9 cellular contexts compared by ENCODE assay signal in the genomic region with DNA sequence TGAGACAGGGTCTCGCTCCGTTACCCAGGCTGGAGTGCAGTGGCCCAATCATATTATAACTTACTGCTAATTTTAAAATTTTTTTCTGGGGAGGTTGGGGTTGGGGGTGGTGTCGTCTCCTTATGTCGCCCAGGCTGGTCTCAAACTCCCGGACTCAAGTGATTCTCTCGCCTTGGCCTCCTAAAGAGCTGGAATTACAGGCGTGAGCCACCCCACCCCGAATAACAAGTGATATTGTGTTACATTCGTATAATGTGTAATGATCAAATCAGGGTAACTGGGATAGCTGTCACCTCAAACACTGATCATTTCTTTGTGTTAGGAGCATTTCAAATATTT. TPM values are rescaled to one million over a fixed set of nuclear protein-coding genes. Genes with fewer than 3 reads are reported as not detected.
DNase-seq lines count a peak whose midpoint lies in the region; ATAC-seq, FAIRE-seq and TF ChIP-seq lines count a peak whose summit lies in the region.
"Had no signal": no experiment of that assay in that cellular context is flagged by ENCODE, and none has a peak within 500 bp of the region (broad histone marks: within the 10 kb centered on the region; RNA-seq: fewer than 3 reads in every experiment).

No MANE protein-coding gene starts in this region.

- no peaks in the 10 kb centered on the region for H3K79me2 ChIP-seq in HCT116 (ENCODE audit: insufficient read depth, low read length)
- no peaks in the 10 kb centered on the region for H3K79me2 ChIP-seq in astrocyte (ENCODE audit: insufficient read depth, low read length)
- no peaks in the 10 kb centered on the region for H3K79me2 ChIP-seq in neural cell (replicated peaks; ENCODE audit: insufficient read depth, low read length)

- H3K4me1 Mint-ChIP-seq in CD14-positive monocyte (peaks cover 10% of the 10 kb centered on the region), astrocyte (ENCODE audit: low read depth, unreplicated experiment) (no peaks in the 10 kb centered on the region)

- peaks cover 18 to 36% of the 10 kb centered on the region in 2 experiments for H3K4me1 ChIP-seq in HCT116 (ENCODE audit: control insufficient read depth in 1 of 2, insufficient read depth in 2 of 2, low read length in 2 of 2)
- peaks cover 7% of the 10 kb centered on the region for H3K4me1 ChIP-seq in astrocyte (ENCODE audit: insufficient read depth, low read length)

- CTCF ChIA-PET in HCT116 (lab: Charles Lee): interaction anchor here (0.7 to 1.7 kb wide), 5 partner anchors 9 to 43 kb away, joined by 3 to 19 read pairs (median 5); no protein-coding TSS in a partner anchor

- H3K4me2 ChIP-seq in HCT116 (ENCODE audit: low read length): peak overlapping the region; percentile 78
- peak overlapping the region; percentile 7 for H3K4me2 ChIP-seq in astrocyte (ENCODE audit: low read length)
- no peak overlapping the region for H3K4me2 ChIP-seq in neural cell (ENCODE audit: low read length)

- intact Hi-C loops in CD14-positive monocyte (cut with micrococcal nuclease): no loop called here
- intact Hi-C loops in HCT116 (cut with micrococcal nuclease): loop anchor here (1.0 kb wide), 1 partner anchor 16 kb away; a partner anchor contains a TSS

- H3K9me3 ChIP-seq in HCT116 (ENCODE audit: control insufficient read depth in 1 of 2, insufficient read depth in 1 of 2, low read depth in 1 of 2, low read length in 2 of 2) (no peaks in the 10 kb centered on the region), astrocyte (ENCODE audit: insufficient read depth, low read depth, low read length) (no peaks in the 10 kb centered on the region), neural cell (ENCODE audit: low read length) (no peaks in the 10 kb centered on the region)
- H3K9me3 ChIP-seq: right atrium auricular region had no signal

- no peak for TF ChIP-seq POLR2A in HCT116 (IDR thresholded peaks at IDR 0.05; ENCODE audit: borderline replicate concordance, extremely low read depth, insufficient read depth, insufficient read length)

- H3K27me3 ChIP-seq in HCT116 (ENCODE audit: insufficient read depth, low read length) (no peaks in the 10 kb centered on the region), astrocyte (ENCODE audit: insufficient read depth, low read length) (no peaks in the 10 kb centered on the region), neural cell (ENCODE audit: insufficient read depth, low read depth, low read length) (no peaks in the 10 kb centered on the region)
- H3K27me3 ChIP-seq: right atrium auricular region had no signal

- no peak overlapping the region for H3K9ac ChIP-seq in HCT116 (ENCODE audit: low read length)
- no peak overlapping the region for H3K9ac ChIP-seq in astrocyte (ENCODE audit: low read length)
- H3K9ac ChIP-seq in neural cell (ENCODE audit: low read length): no peak overlapping the region

- POLR2A ChIA-PET in HCT116 (lab: Charles Lee): interaction anchor here (0.8 to 1.9 kb wide), 3 partner anchors 14 to 21 kb away, joined by 3 to 6 read pairs (median 4); a partner anchor contains a TSS

- no peaks in the 10 kb centered on the region for H3F3A ChIP-seq in neural cell (ENCODE audit: insufficient read depth, low read length, poor library complexity, severe bottlenecking)

- RAD21 ChIA-PET in HCT116 (lab: Charles Lee; ENCODE audit: low non-redundant PET in 1 of 2, low total read pairs in 2 of 2, uncharacterized antibody in 2 of 2, unreplicated experiment in 2 of 2): no interaction called here

- peaks cover 0 to 5% (median 4%) of the 10 kb centered on the region in 3 donors for H3K27me3 Mint-ChIP-seq in CD14-positive monocyte (ENCODE audit: low read depth in 3 of 3)
- H3K27me3 Mint-ChIP-seq in astrocyte (ENCODE audit: low read depth, unreplicated experiment): peaks cover 5% of the 10 kb centered on the region

- DNase-seq in CD14-positive monocyte (ENCODE audit: low spot score) (no peak), HCT116 (ENCODE audit: low read depth, low spot score) (no peak), astrocyte (ENCODE audit: low read depth) (no peak), pons (ENCODE audit: low spot score) (no peak), putamen (ENCODE audit: low spot score) (no peak)

- H3K4me3 Mint-ChIP-seq in CD14-positive monocyte: peak overlapping the region in 1 of 2 donors; percentile 70
- no peak overlapping the region for H3K4me3 Mint-ChIP-seq in astrocyte (ENCODE audit: unreplicated experiment)

- no peak for FAIRE-seq in astrocyte (lab: Jason Lieb, UNC)

- H3K36me3 Mint-ChIP-seq in CD14-positive monocyte (no peaks in the 10 kb centered on the region), astrocyte (ENCODE audit: low read depth, unreplicated experiment) (no peaks in the 10 kb centered on the region)

- H3K9me2 ChIP-seq in HCT116 (ENCODE audit: insufficient read depth) (no peaks in the 10 kb centered on the region), neural cell (ENCODE audit: insufficient read depth, low read length) (no peaks in the 10 kb centered on the region)

- H2AFZ ChIP-seq in HCT116 (ENCODE audit: low read depth, low read length, poor library complexity, severe bottlenecking) (peak overlapping the region; percentile 49), astrocyte (ENCODE audit: low read depth, low read length) (no peak overlapping the region), neural cell (ENCODE audit: low read depth, low read length) (no peak overlapping the region)

- no TSS peak for BruUV-seq in HCT116 (replicated peaks; lab: Mats Ljungman, UMichigan)

- H4K20me1 ChIP-seq in HCT116 (ENCODE audit: insufficient read depth) (no peaks in the 10 kb centered on the region), astrocyte (ENCODE audit: insufficient read depth, low read length) (no peaks in the 10 kb centered on the region), neural cell (ENCODE audit: insufficient read depth) (no peaks in the 10 kb centered on the region)

- TF ChIP-seq RAD21 in HCT116 (IDR thresholded peaks at IDR 0.05; ENCODE audit: low read depth): no peak
- no peak for TF ChIP-seq RAD21 in neural cell (conservative IDR thresholded peaks at IDR 0.05)

- H3K9me3 Mint-ChIP-seq in CD14-positive monocyte (peaks cover 0 to 4% (median 3%) of the 10 kb centered on the region in 7 donors), astrocyte (ENCODE audit: unreplicated experiment) (no peaks in the 10 kb centered on the region)

- H3K27ac Mint-ChIP-seq in CD14-positive monocyte (peak overlapping the region in 6 of 7 donors; percentile 59 to 90 (median 72)), astrocyte (ENCODE audit: unreplicated experiment) (peak overlapping the region; percentile 26)

- TF ChIP-seq CTCF in CD14-positive monocyte (IDR thresholded peaks at IDR 0.05) (no peak), HCT116 (IDR thresholded peaks at IDR 0.05 in 2 of 3, conservative IDR thresholded peaks at IDR 0.05 in 1 of 3; ENCODE audit: borderline replicate concordance in 1 of 3, insufficient read depth in 1 of 3, low read depth in 2 of 3, low read length in 2 of 3) (no peak), astrocyte (IDR thresholded peaks at IDR 0.05; ENCODE audit: insufficient read depth, low read depth, low read length) (no peak), neural cell (IDR thresholded peaks at IDR 0.05; ENCODE audit: poor library complexity, severe bottlenecking) (no peak)

- peak; percentile 31 for ATAC-seq in HCT116
- ATAC-seq in GM21786 (IDR thresholded peaks at IDR 0.05; ENCODE audit: unreplicated experiment): no peak
- ATAC-seq in HG02759 (IDR thresholded peaks at IDR 0.05; ENCODE audit: unreplicated experiment): no peak

- H3K27ac ChIP-seq in HCT116 (ENCODE audit: low read depth, low read length) (peak overlapping the region; percentile 6; the same call in 1 of the 2 replicates), astrocyte (ENCODE audit: low read depth, low read length) (no peak overlapping the region), neural cell (ENCODE audit: low read length) (no peak overlapping the region)

- H3K4me3 ChIP-seq in HCT116 (replicated peaks in 1 of 2; ENCODE audit: low read depth in 1 of 2, low read length in 2 of 2) (no peak overlapping the region), astrocyte (ENCODE audit: insufficient read depth, low read depth, low read length) (no peak overlapping the region), neural cell (ENCODE audit: low read length) (peak overlapping the region; percentile 83)

- no peaks in the 10 kb centered on the region for H3K36me3 ChIP-seq in HCT116 (ENCODE audit: control insufficient read depth in 1 of 2, insufficient read depth in 2 of 2, low read length in 2 of 2)
- no peaks in the 10 kb centered on the region for H3K36me3 ChIP-seq in astrocyte (ENCODE audit: insufficient read depth, low read length)
- H3K36me3 ChIP-seq in neural cell (ENCODE audit: insufficient read depth, low read length): no peaks in the 10 kb centered on the region
- H3K36me3 ChIP-seq: right atrium auricular region had no signal

- no peak for TF ChIP-seq EP300 in neural cell (conservative IDR thresholded peaks at IDR 0.05; ENCODE audit: poor library complexity, severe bottlenecking)

TF ChIP-seq in HCT116, 20 proteins besides CTCF, POLR2A, EP300 and RAD21 (continues in another document):
- TF ChIP-seq SRF (IDR thresholded peaks at IDR 0.05; ENCODE audit: low read depth): no peak
- TF ChIP-seq FOSL1 (IDR thresholded peaks at IDR 0.05; ENCODE audit: low read depth): no peak
- TF ChIP-seq SP1 (IDR thresholded peaks at IDR 0.05; ENCODE audit: low read depth): no peak; the same call in 1 of the 2 replicates
- TF ChIP-seq YY1 (IDR thresholded peaks at IDR 0.05; ENCODE audit: extremely low read depth, insufficient replicate concordance, low read depth, low read length): no peak
- TF ChIP-seq TCF7L2 (IDR thresholded peaks at IDR 0.05; ENCODE audit: borderline replicate concordance, extremely low read depth, insufficient read depth, insufficient read length): no peak
- TF ChIP-seq CBX3 (IDR thresholded peaks at IDR 0.05; ENCODE audit: low read depth): no peak

TF ChIP-seq in neural cell, 6 proteins besides CTCF, POLR2A, EP300 and RAD21 (continues in another document):
- TF ChIP-seq POLR2AphosphoS5 (IDR thresholded peaks at IDR 0.05) (no peak), EZH2 (IDR thresholded peaks at IDR 0.05; ENCODE audit: borderline replicate concordance, insufficient read depth, low read length, poor library complexity, severe bottlenecking) (no peak), SMC3 (conservative IDR thresholded peaks at IDR 0.05; ENCODE audit: poor library complexity) (no peak)

RNA-seq across cellular contexts. Expression of a gene that starts 16.2 kb away (rescaled TPM):
- 10 to 100 TPM; 23.2 TPM for polyA plus RNA-seq in CD14-positive monocyte
- 330 TPM for total RNA-seq in HCT116 (2021; ENCODE audit: unreplicated experiment)
- polyA plus RNA-seq in HCT116 (2012): 213 and 301 TPM in 2 replicates
- total RNA-seq in astrocyte: 183 and 208 TPM in 2 replicates
- 81.2 and 86.6 TPM in 2 replicates for polyA plus RNA-seq in neural cell
- polyA minus RNA-seq in neural cell: 96.9 and 106 TPM in 2 replicates

RNA-seq across cellular contexts. Expression of a gene that starts 23.0 kb away (rescaled TPM):
- polyA plus RNA-seq in CD14-positive monocyte (1 to 10 TPM; 4.0 to 6.7 TPM), neural cell (49.5 and 54.5 TPM in 2 replicates)
- total RNA-seq in HCT116 (2021; ENCODE audit: unreplicated experiment) (38.1 TPM), astrocyte (8.5 and 9.2 TPM in 2 replicates)
- 39.6 and 42.6 TPM in 2 replicates for polyA plus RNA-seq in HCT116 (2012)
- polyA minus RNA-seq in neural cell: 31.7 and 32.1 TPM in 2 replicates
